ENCODE assay signal across 9 cellular contexts in genomic region chr2:42663828-42664227, GRCh38.
DNase-seq lines count a peak whose midpoint lies in the region; ATAC-seq, FAIRE-seq and TF ChIP-seq lines count a peak whose summit lies in the region.
"Had no signal": no experiment of that assay in that cellular context is flagged by ENCODE, and none has a peak within 500 bp of the region (broad histone marks: within the 10 kb centered on the region; RNA-seq: fewer than 3 reads in every experiment).

No MANE protein-coding gene starts in this region.

- TF ChIP-seq EP300 in H1 (IDR thresholded peaks at IDR 0.05; ENCODE audit: borderline replicate concordance in 1 of 2, low read depth in 2 of 2, low read length in 2 of 2): no peak

- intact Hi-C loops in left colon (cut with DNase I, micrococcal nuclease): loop anchor here in 1 of 2 donors (5.0 kb wide), 2 partner anchors 152 to 167 kb away; no protein-coding TSS in a partner anchor
- intact Hi-C loops in activated CD4-positive, alpha-beta memory T cell treated with anti-CD3 and anti-CD28 coated beads for 36 hours (cut with micrococcal nuclease): loop anchor here (1.0 kb wide), 2 partner anchors 151 to 169 kb away; no protein-coding TSS in a partner anchor

- H3K9me3 ChIP-seq in H1 (ENCODE audit: insufficient read depth in 2 of 2, low read depth in 1 of 2, low read length in 1 of 2): no peaks in the 10 kb centered on the region
- H3K9me3 ChIP-seq: SJSA1 had no signal

- no peak overlapping the region for H2BK120ac ChIP-seq in H1 (replicated peaks; ENCODE audit: low read depth, low read length)

- H3K4ac ChIP-seq in H1 (replicated peaks; ENCODE audit: insufficient read length, low read depth, low read length): no peak overlapping the region

- H4K20me1 ChIP-seq in H1 (replicated peaks in 1 of 2; ENCODE audit: control insufficient read depth in 1 of 2, insufficient read depth in 2 of 2, low read length in 2 of 2): peaks cover 0 to 5% of the 10 kb centered on the region in 2 experiments

- TF ChIP-seq CTCF in HL-60 (IDR thresholded peaks at IDR 0.05; ENCODE audit: insufficient read depth, low read length) (no peak), H1 (IDR thresholded peaks at IDR 0.05; ENCODE audit: control extremely low read depth in 1 of 3, insufficient read depth in 1 of 3, low read depth in 1 of 3, low read length in 3 of 3) (no peak)

- no peak overlapping the region for H3K9ac ChIP-seq in H1 (replicated peaks in 1 of 4; ENCODE audit: extremely low read depth in 1 of 4, low read depth in 3 of 4, low read length in 3 of 4)

- H2AFZ ChIP-seq in H1 (ENCODE audit: low read length): no peak overlapping the region

- POLR2A ChIA-PET in H1 (lab: Charles Lee; ENCODE audit: partially characterized antibody): interaction anchor here (0.7 kb wide), 1 partner anchor 147 kb away, joined by 3 read pairs; no protein-coding TSS in a partner anchor
- POLR2A ChIA-PET in activated CD4-positive, alpha-beta memory T cell treated with anti-CD3 and anti-CD28 coated beads for 36 hours (lab: Charles Lee): no interaction called here

- TF ChIP-seq POLR2A in GM12891 (IDR thresholded peaks at IDR 0.05; ENCODE audit: low read depth, low read length) (no peak), H1 (IDR thresholded peaks at IDR 0.05; ENCODE audit: control extremely low read depth in 1 of 2, low read depth in 2 of 2, low read length in 2 of 2) (no peak)

- CTCF ChIA-PET in H1 (lab: Charles Lee; ENCODE audit: partially characterized antibody): interaction anchor here (0.6 to 2.8 kb wide), 27 partner anchors 9 to 751 kb away, joined by 3 to 26 read pairs (median 4); no protein-coding TSS in a partner anchor
- CTCF ChIA-PET in activated CD4-positive, alpha-beta memory T cell treated with anti-CD3 and anti-CD28 coated beads for 36 hours (lab: Charles Lee): interaction anchor here (0.6 to 2.4 kb wide), 18 partner anchors 10 to 567 kb away, joined by 3 to 16 read pairs (median 5); partner anchors contain the start of gene KCNG3

- peaks cover 2% of the 10 kb centered on the region; the same call in 1 of the 2 replicates for H3K79me1 ChIP-seq in H1 (ENCODE audit: low read depth, low read length)

- H3K4me1 Mint-ChIP-seq in activated CD4-positive, alpha-beta memory T cell treated with anti-CD3 and anti-CD28 coated beads for 36 hours (ENCODE audit: low read depth): no peaks in the 10 kb centered on the region

- H3K4me2 ChIP-seq in H1 (ENCODE audit: insufficient read depth in 1 of 2, low read depth in 2 of 2, low read length in 2 of 2): no peak overlapping the region

- peak; percentile 38 for FAIRE-seq in GM12891 (lab: Jason Lieb, UNC)
- no peak for FAIRE-seq in H1 (lab: Jason Lieb, UNC)

- H2BK12ac ChIP-seq in H1 (ENCODE audit: low read depth, low read length): no peak overlapping the region

- no peak overlapping the region for H4K91ac ChIP-seq in H1 (replicated peaks; ENCODE audit: insufficient read length, low read length)

- H3K36me3 ChIP-seq in H1 (ENCODE audit: control insufficient read depth in 2 of 4, insufficient read depth in 4 of 4, low read length in 3 of 4): peaks cover 2 to 34% (median 11%) of the 10 kb centered on the region in 4 experiments; a peak in 4 of 8 replicates

- H3K27me3 ChIP-seq in HL-60 (ENCODE audit: insufficient read depth, poor library complexity, severe bottlenecking) (no peaks in the 10 kb centered on the region), H1 (replicated peaks in 1 of 4; ENCODE audit: control insufficient read depth in 3 of 4, extremely low read depth in 1 of 4, insufficient read depth in 3 of 4, low read length in 3 of 4) (no peaks in the 10 kb centered on the region)
- H3K27me3 ChIP-seq: SJSA1 had no signal

- H3K36me3 Mint-ChIP-seq in activated CD4-positive, alpha-beta memory T cell treated with anti-CD3 and anti-CD28 coated beads for 36 hours: no peaks in the 10 kb centered on the region

- H4K8ac ChIP-seq in H1 (ENCODE audit: extremely low read depth, insufficient read depth, low read length): no peak overlapping the region

- H3K14ac ChIP-seq in H1 (ENCODE audit: insufficient read length): no peak overlapping the region

- H3K9me3 Mint-ChIP-seq in activated CD4-positive, alpha-beta memory T cell treated with anti-CD3 and anti-CD28 coated beads for 36 hours: no peaks in the 10 kb centered on the region

- H3K27ac Mint-ChIP-seq in activated CD4-positive, alpha-beta memory T cell treated with anti-CD3 and anti-CD28 coated beads for 36 hours: no peak overlapping the region

- H3K23ac ChIP-seq in H1 (ENCODE audit: insufficient read length): no peak overlapping the region

- peak overlapping the region; percentile 51 for H3K27ac ChIP-seq in HL-60 (replicated peaks)
- 0 out of 2 replicates have a peak overlapping the region, but pooled peaks have one; percentile 4 for H3K27ac ChIP-seq in H1 (ENCODE audit: low read depth, low read length)
- H3K27ac ChIP-seq: SJSA1 had no signal

- H2AK5ac ChIP-seq in H1 (ENCODE audit: low read depth, low read length): no peak overlapping the region

- H2BK15ac ChIP-seq in H1 (ENCODE audit: low read length): no peak overlapping the region

- no peak overlapping the region for H3K56ac ChIP-seq in H1 (replicated peaks; ENCODE audit: insufficient read length, low read depth, low read length)

- no peak overlapping the region for H3K18ac ChIP-seq in H1 (ENCODE audit: extremely low read depth, low read length)

- no peak for DNase-seq in GM12891 (ENCODE audit: insufficient read length, low spot score)
- peak in 1 of 2 experiments; percentile 39 for DNase-seq in HL-60 (ENCODE audit: low read depth in 1 of 2, low spot score in 1 of 2)
- no peak for DNase-seq in H1 (ENCODE audit: low read depth in 1 of 2, low spot score in 2 of 2)
- no peak for DNase-seq in left colon
- DNase-seq in activated CD8-positive, alpha-beta memory T cell treated with anti-CD3 and anti-CD28 coated beads for 24 hours: no peak
- DNase-seq in activated CD4-positive, alpha-beta memory T cell treated with anti-CD3 and anti-CD28 coated beads for 36 hours: no peak
- DNase-seq in NCI-H2196 (lab: John Stamatoyannopoulos, UW; ENCODE audit: unreplicated experiment): no peak

- ATAC-seq in GM21515 (IDR thresholded peaks at IDR 0.05; ENCODE audit: unreplicated experiment) (peak; percentile 31), left colon (no peak)

- H3K27me3 Mint-ChIP-seq in activated CD4-positive, alpha-beta memory T cell treated with anti-CD3 and anti-CD28 coated beads for 36 hours: no peaks in the 10 kb centered on the region

- no peak overlapping the region for H2BK20ac ChIP-seq in H1 (ENCODE audit: low read length)

- H2BK5ac ChIP-seq in H1 (ENCODE audit: low read depth, low read length): no peak overlapping the region; the same call in 1 of the 2 replicates

- TF ChIP-seq RAD21 in H1 (IDR thresholded peaks at IDR 0.05 in 1 of 2, conservative IDR thresholded peaks at IDR 0.05 in 1 of 2; ENCODE audit: low read depth in 2 of 2, low read length in 2 of 2): no peak

- H4K5ac ChIP-seq in H1 (ENCODE audit: insufficient read length, low read depth, low read length): no peak overlapping the region

- H3K79me2 ChIP-seq in H1 (ENCODE audit: control insufficient read depth in 1 of 2, insufficient read depth in 2 of 2, low read length in 2 of 2): peaks cover 3 to 70% of the 10 kb centered on the region in 2 experiments; a peak in 3 of 4 replicates

- H3K4me3 Mint-ChIP-seq in activated CD4-positive, alpha-beta memory T cell treated with anti-CD3 and anti-CD28 coated beads for 36 hours: no peak overlapping the region

- H3K4me3 ChIP-seq in HL-60 (replicated peaks; ENCODE audit: insufficient read depth, low read length) (no peak overlapping the region), H1 (ENCODE audit: extremely low read depth in 1 of 4, insufficient read depth in 2 of 4, low read depth in 3 of 4, low read length in 4 of 4) (no peak overlapping the region)
- H3K4me3 ChIP-seq: SJSA1 had no signal

- peaks cover 3 to 10% (median 9%) of the 10 kb centered on the region in 4 experiments; a peak in 5 of 7 replicates for H3K4me1 ChIP-seq in H1 (replicated peaks in 1 of 4; ENCODE audit: control insufficient read depth in 3 of 4, insufficient read depth in 4 of 4, low read length in 3 of 4)

- H3K23me2 ChIP-seq in H1 (ENCODE audit: low read depth, low read length): no peaks in the 10 kb centered on the region

- WGBS in H1 (ENCODE audit: extremely low coverage in 1 of 2, insufficient coverage in 1 of 2, insufficient read length in 1 of 2, insufficient replicate concordance in 2 of 2, low coverage in 1 of 2, low lambda C conversion rate in 2 of 2, missing lambda C conversion rate in 1 of 2), 2 experiments: 85% methylated on average over 3 of the region's 3 CpGs; no CpG with 5 or more reads in 1 of the 2 experiments

TF ChIP-seq in GM12891, 5 proteins besides CTCF, POLR2A, EP300 and RAD21:
- TF ChIP-seq SPI1 (IDR thresholded peaks at IDR 0.05; ENCODE audit: low read depth, low read length) (peak; percentile 50), PAX5 (IDR thresholded peaks at IDR 0.05; ENCODE audit: insufficient read depth, low read length, severe bottlenecking) (no peak)

TF ChIP-seq in H1, 55 proteins besides CTCF, POLR2A, EP300 and RAD21:
- TF ChIP-seq SAP30 (IDR thresholded peaks at IDR 0.05; ENCODE audit: insufficient read depth, insufficient replicate concordance, low read length): no peak
- no peak for TF ChIP-seq ATF2 (IDR thresholded peaks at IDR 0.05; ENCODE audit: low read length)
- TF ChIP-seq SP4 (IDR thresholded peaks at IDR 0.05; ENCODE audit: low read length): no peak
- no peak for TF ChIP-seq GABPA (IDR thresholded peaks at IDR 0.05; ENCODE audit: borderline replicate concordance, insufficient read depth, low read length)
- no peak for TF ChIP-seq KDM4A (IDR thresholded peaks at IDR 0.05; ENCODE audit: low read depth, low read length, severe bottlenecking)
- TF ChIP-seq SP2 (IDR thresholded peaks at IDR 0.05; ENCODE audit: low read length): no peak
- no peak for TF ChIP-seq SIN3A (conservative IDR thresholded peaks at IDR 0.05 in 1 of 2, IDR thresholded peaks at IDR 0.05 in 1 of 2; ENCODE audit: low read depth in 1 of 2, low read length in 2 of 2)
- TF ChIP-seq RNF2 (IDR thresholded peaks at IDR 0.05; ENCODE audit: borderline replicate concordance, low read depth, low read length, missing control alignments, poor library complexity, severe bottlenecking): no peak
- no peak for TF ChIP-seq BRCA1 (IDR thresholded peaks at IDR 0.05; ENCODE audit: low read depth, low read length)
- no peak for TF ChIP-seq KDM5A (IDR thresholded peaks at IDR 0.05; ENCODE audit: low read length)
